In genomic region chr17:39564201-39564828, GRCh38 we compare ENCODE assay signal across 18 cellular contexts. TPM values are rescaled to one million over a fixed set of nuclear protein-coding genes. Genes with fewer than 3 reads are reported as not detected.
DNase-seq lines count a peak whose midpoint lies in the region; ATAC-seq, FAIRE-seq and TF ChIP-seq lines count a peak whose summit lies in the region.
"Had no signal": no experiment of that assay in that cellular context is flagged by ENCODE, and none has a peak within 500 bp of the region (broad histone marks: within the 10 kb centered on the region; RNA-seq: fewer than 3 reads in every experiment).

No MANE protein-coding gene starts in this region.

- POLR2A ChIA-PET in HepG2 (lab: Yijun Ruan, JAX) = no interaction called here

- no peaks in the 10 kb centered on the region for H3K9me3 ChIP-seq in HepG2 (ENCODE audit: low read length)
- no peaks in the 10 kb centered on the region for H3K9me3 ChIP-seq in right lobe of liver

- TF ChIP-seq POLR2A in HepG2 (IDR thresholded peaks at IDR 0.05; ENCODE audit: insufficient read depth in 1 of 2, low read depth in 2 of 2, low read length in 2 of 2) = no peak
- TF ChIP-seq POLR2A in right lobe of liver (IDR thresholded peaks at IDR 0.05) = no peak

- in situ Hi-C loops in HepG2 (cut with HindIII; ENCODE audit: extremely low pct_ligation_motif_present, low pct_unique_long_range_greater_than_20kb) = no loop called here

- 82% methylated on average over 4 of the region's 4 CpGs for WGBS in HepG2 (ENCODE audit: low lambda C conversion rate)
- WGBS in right lobe of liver (ENCODE audit: insufficient coverage, low coverage, low lambda C conversion rate, missing lambda C conversion rate) = 84% methylated on average over 4 of the region's 4 CpGs

- no peaks in the 10 kb centered on the region for H3K79me2 ChIP-seq in HepG2 (ENCODE audit: insufficient read depth, low read length)

- H3K4me3 ChIP-seq in HepG2 (replicated peaks in 1 of 3; ENCODE audit: insufficient read depth in 1 of 3, low read depth in 2 of 3, low read length in 3 of 3) = no peak overlapping the region
- H3K4me3 ChIP-seq in right lobe of liver = no peak overlapping the region
- H3K4me3 ChIP-seq: lung had no signal

- TF ChIP-seq CTCF in HepG2 (CRISPR knock-in tag; IDR thresholded peaks at IDR 0.05) = no peak
- no peak for TF ChIP-seq CTCF in right lobe of liver (IDR thresholded peaks at IDR 0.05)

- ATAC-seq in HepG2 = no peak; the same call in 2 of the 3 replicates
- ATAC-seq in right lobe of liver = no peak
- no peak for ATAC-seq in GM19452 (IDR thresholded peaks at IDR 0.05; ENCODE audit: unreplicated experiment)
- ATAC-seq: activated T-helper 17 cell treated with anti-CD3 and anti-CD28 coated beads, Interleukin-2, amount 50 U/mL, for 72 hours; effector memory CD8-positive, alpha-beta T cell had no signal

- no peaks in the 10 kb centered on the region for H3K27me3 ChIP-seq in HepG2 (ENCODE audit: control insufficient read depth in 1 of 2, insufficient read depth in 2 of 2, low read length in 2 of 2)
- H3K27me3 ChIP-seq in right lobe of liver = no peaks in the 10 kb centered on the region

- H3K36me3 ChIP-seq in HepG2 (replicated peaks in 1 of 2; ENCODE audit: control insufficient read depth in 1 of 2, insufficient read depth in 2 of 2, low read length in 2 of 2) = no peaks in the 10 kb centered on the region
- H3K36me3 ChIP-seq in right lobe of liver = peaks cover 0 to 19% (median 2%) of the 10 kb centered on the region in 4 donors

- intact Hi-C loops in HepG2 (cut with micrococcal nuclease; ENCODE audit: unreplicated experiment) (no loop called here), right lobe of liver (cut with DNase I) (no loop called here)

- H4K20me1 ChIP-seq in HepG2 (ENCODE audit: insufficient read depth, low read length) = no peaks in the 10 kb centered on the region

- H2AFZ ChIP-seq in HepG2 (ENCODE audit: low read length) = no peak overlapping the region

- TF ChIP-seq RAD21 in HepG2 (CRISPR knock-in tag; IDR thresholded peaks at IDR 0.05) = no peak

- no peak overlapping the region for H3K27ac ChIP-seq in HepG2 (ENCODE audit: extremely low read length, insufficient read depth, low read length)
- no peak overlapping the region for H3K27ac ChIP-seq in right lobe of liver

- no peak overlapping the region for H3K4me2 ChIP-seq in HepG2 (ENCODE audit: low read depth, low read length)

- H3K9ac ChIP-seq in HepG2 (ENCODE audit: insufficient read depth, low read depth, low read length) = no peak overlapping the region

- CTCF ChIA-PET in HepG2 (lab: Yijun Ruan, JAX; ENCODE audit: low intra/inter-chr PET ratio, low total read pairs) = no interaction called here

- TF ChIP-seq EP300 in HepG2 (IDR thresholded peaks at IDR 0.05; ENCODE audit: low read depth in 2 of 2, low read length in 2 of 2) (no peak), HepG2 (CRISPR knock-in tag; IDR thresholded peaks at IDR 0.05; ENCODE audit: borderline replicate concordance) (no peak)

- BruUV-seq in HepG2 (replicated peaks; lab: Mats Ljungman, UMichigan) = no TSS peak

- DNase-seq in HepG2 (ENCODE audit: low spot score) (no peak), right lobe of liver (no peak), NCI-H2227 (lab: John Stamatoyannopoulos, UW; ENCODE audit: unreplicated experiment) (peak; percentile 83), iPS DF 4.7 (ENCODE audit: extremely low read depth, low spot score) (peak; percentile 62), NCI-H146 treated with DMSO at 0.1 percent for 48 hours (lab: John Stamatoyannopoulos, UW; ENCODE audit: unreplicated experiment) (no peak), NCI-H446 treated with DMSO at 0.1 percent for 48 hours (lab: John Stamatoyannopoulos, UW) (no peak)
- no peak for DNase-seq in activated CD8-positive, alpha-beta memory T cell treated with anti-CD3 and anti-CD28 coated beads, Interleukin-2, amount 50 U/mL, for 48 hours
- DNase-seq: effector memory CD8-positive, alpha-beta T cell; Kasumi-1; stimulated activated CD8-positive, alpha-beta memory T cell treated with anti-CD3 and anti-CD28 coated beads, Interleukin-4, amount 100 ng/mL, for 48 hours; SW 1271 had no signal

- no peaks in the 10 kb centered on the region for H3K4me1 ChIP-seq in HepG2 (ENCODE audit: insufficient read depth, low read length)
- no peaks in the 10 kb centered on the region for H3K4me1 ChIP-seq in right lobe of liver

- no peak for FAIRE-seq in HepG2 (lab: Jason Lieb, UNC)
- FAIRE-seq: astrocyte, G401.6, GM18507 had no signal

TF ChIP-seq in HepG2, 621 proteins besides CTCF, POLR2A, EP300 and RAD21:
- TF ChIP-seq RFX1 (IDR thresholded peaks at IDR 0.05) = peak; percentile 45; the same call in 1 of the 2 replicates
- no peak for TF ChIP-seq SP140L (CRISPR knock-in tag; IDR thresholded peaks at IDR 0.05; ENCODE audit: borderline replicate concordance)
- no peak for TF ChIP-seq HNRNPLL (IDR thresholded peaks at IDR 0.05; ENCODE audit: low read depth, low read length, poor library complexity, severe bottlenecking)
- TF ChIP-seq TCF7L2 (IDR thresholded peaks at IDR 0.05; ENCODE audit: low read depth, low read length) = no peak
- no peak for TF ChIP-seq ZSCAN20 (CRISPR knock-in tag; IDR thresholded peaks at IDR 0.05; ENCODE audit: borderline replicate concordance)
- TF ChIP-seq ZBTB46 (CRISPR knock-in tag; IDR thresholded peaks at IDR 0.05; ENCODE audit: borderline replicate concordance) = no peak
- no peak for TF ChIP-seq ATF2 (CRISPR knock-in tag; IDR thresholded peaks at IDR 0.05)

RNA-seq across cellular contexts. Expression of gene NEUROD2, which starts 43.4 kb away (rescaled TPM):
- total RNA-seq in HepG2 (2016; rRNA removed; fragmentation: Illumina TruSeq; extraction: Trizol) (not detected in 2 replicates), right lobe of liver (not detected)
- total RNA-seq in HepG2 (2016; cell fraction: cytosol; rRNA removed; fragmentation: Illumina TruSeq; extraction: Trizol; ENCODE audit: low read depth) = not detected in 2 replicates
- total RNA-seq in HepG2 (2016; cell fraction: insoluble cytoplasmic fraction; rRNA removed; fragmentation: Illumina TruSeq; extraction: Trizol) = not detected in 2 replicates
- total RNA-seq in HepG2 (2016; cell fraction: membrane; rRNA removed; fragmentation: Illumina TruSeq; extraction: Trizol) = not detected in 2 replicates
- not detected in 2 replicates for total RNA-seq in HepG2 (2016; cell fraction: nucleus; rRNA removed; fragmentation: Illumina TruSeq; extraction: Trizol)
- not detected in 2 replicates for polyA plus RNA-seq in HepG2 (2011; rRNA removed)
- not detected in 2 replicates for polyA plus RNA-seq in HepG2 (2011; cell fraction: cytosol; rRNA removed)
- not detected in 2 replicates for polyA plus RNA-seq in HepG2 (2011; cell fraction: nucleus; rRNA removed)
- polyA plus RNA-seq in HepG2 (2012) = not detected in 2 replicates
- not detected in 2 replicates for polyA plus RNA-seq in HepG2 (2016; cell fraction: cytosol; fragmentation: Illumina TruSeq; extraction: Trizol; ENCODE audit: low read depth)
- not detected in 2 replicates for polyA plus RNA-seq in HepG2 (2016; cell fraction: insoluble cytoplasmic fraction; fragmentation: Illumina TruSeq; extraction: Trizol; ENCODE audit: low read depth)
- not detected in 2 replicates for polyA plus RNA-seq in HepG2 (2016; cell fraction: membrane; fragmentation: Illumina TruSeq; extraction: Trizol; ENCODE audit: low read depth)
- not detected in 2 replicates for polyA plus RNA-seq in HepG2 (2016; cell fraction: nucleus; fragmentation: Illumina TruSeq; extraction: Trizol; ENCODE audit: insufficient read depth, low read depth)
- polyA minus RNA-seq in HepG2 (2011; rRNA and poly(A)+ RNA removed; ENCODE audit: low replicate concordance) = not detected in 2 replicates
- not detected in 2 replicates for polyA minus RNA-seq in HepG2 (2011; cell fraction: cytosol; rRNA and poly(A)+ RNA removed)
- not detected in 2 replicates for polyA minus RNA-seq in HepG2 (2011; cell fraction: nucleus; rRNA and poly(A)+ RNA removed)
- total RNA-seq: activated T-helper 17 cell treated with anti-CD3 and anti-CD28 coated beads, Interleukin-2, amount 50 U/mL, for 72 hours; astrocyte; lung; osteoblast had no signal

Comparison
In these comparisons a context has a peak if more than half of its experiments do, and no peak if none do; other contexts are left out.
1. DNase-seq: peak in NCI-H2227 (single experiment) and iPS DF 4.7 (single experiment); none in HepG2 (single experiment), right lobe of liver (0 of 3), NCI-H146 treated with DMSO at 0.1 percent for 48 hours (single experiment), activated CD8-positive, alpha-beta memory T cell treated with anti-CD3 and anti-CD28 coated beads, Interleukin-2, amount 50 U/mL, for 48 hours (single experiment) and NCI-H446 treated with DMSO at 0.1 percent for 48 hours (single experiment).